ENCODE assay signal across 12 cellular contexts in genomic region chr3:120244834-120245225, GRCh38. TPM values are rescaled to one million over a fixed set of nuclear protein-coding genes. Genes with fewer than 3 reads are reported as not detected.
DNase-seq lines count a peak whose midpoint lies in the region; ATAC-seq and TF ChIP-seq lines count a peak whose summit lies in the region.
"Had no signal": no experiment of that assay in that cellular context is flagged by ENCODE, and none has a peak within 500 bp of the region (broad histone marks: within the 10 kb centered on the region; RNA-seq: fewer than 3 reads in every experiment).

No MANE protein-coding gene starts in this region.

- H3K27me3 ChIP-seq in neural progenitor cell, result no peaks in the 10 kb centered on the region

- no peak overlapping the region for H3K9ac ChIP-seq in neural progenitor cell

- no peaks in the 10 kb centered on the region for H4K20me1 ChIP-seq in neural progenitor cell (ENCODE audit: low read depth)

- TF ChIP-seq CTCF in neural progenitor cell (IDR thresholded peaks at IDR 0.05), result no peak

- H3K4me3 ChIP-seq in neural progenitor cell, result no peak overlapping the region
- H3K4me3 ChIP-seq: psoas muscle, SK-N-MC had no signal

- no peaks in the 10 kb centered on the region for H3K36me3 ChIP-seq in neural progenitor cell

- peaks cover 11% of the 10 kb centered on the region for H3F3A ChIP-seq in neural progenitor cell (ENCODE audit: low read depth)

- ATAC-seq in GM18867 (IDR thresholded peaks at IDR 0.05; ENCODE audit: unreplicated experiment) (no peak), HG02678 (IDR thresholded peaks at IDR 0.05; ENCODE audit: unreplicated experiment) (no peak), HG02588 (IDR thresholded peaks at IDR 0.05; ENCODE audit: unreplicated experiment) (no peak)

- no peaks in the 10 kb centered on the region for H3K36me3 Mint-ChIP-seq in neural progenitor cell
- H3K36me3 Mint-ChIP-seq: activated naive CD8-positive, alpha-beta T cell treated with anti-CD3 and anti-CD28 coated beads for 36 hours had no signal

- H3K9me3 Mint-ChIP-seq in neural progenitor cell, result peaks cover 2% of the 10 kb centered on the region
- H3K9me3 Mint-ChIP-seq: activated naive CD8-positive, alpha-beta T cell treated with anti-CD3 and anti-CD28 coated beads for 36 hours had no signal

- peaks cover 15% of the 10 kb centered on the region for H3K4me1 ChIP-seq in neural progenitor cell
- H3K4me1 ChIP-seq: psoas muscle had no signal

- H3K4me3 Mint-ChIP-seq in neural progenitor cell, result no peak overlapping the region
- H3K4me3 Mint-ChIP-seq: activated naive CD8-positive, alpha-beta T cell treated with anti-CD3 and anti-CD28 coated beads for 36 hours had no signal

- H2AFZ ChIP-seq in neural progenitor cell (replicated peaks), result peak overlapping the region; percentile 85

- H3K4me1 Mint-ChIP-seq in neural progenitor cell, result peaks cover 15% of the 10 kb centered on the region
- H3K4me1 Mint-ChIP-seq: activated naive CD8-positive, alpha-beta T cell treated with anti-CD3 and anti-CD28 coated beads for 36 hours had no signal

- peak overlapping the region; percentile 69 for H3K27ac ChIP-seq in neural progenitor cell
- H3K27ac ChIP-seq: psoas muscle, SK-N-MC had no signal

- no peaks in the 10 kb centered on the region for H3K9me3 ChIP-seq in neural progenitor cell (ENCODE audit: low read depth)
- H3K9me3 ChIP-seq: psoas muscle had no signal

- peak overlapping the region; percentile 51 for H3K27ac Mint-ChIP-seq in neural progenitor cell
- H3K27ac Mint-ChIP-seq: activated naive CD8-positive, alpha-beta T cell treated with anti-CD3 and anti-CD28 coated beads for 36 hours had no signal

- peak overlapping the region; percentile 28 for H3K4me2 ChIP-seq in neural progenitor cell

- H3K79me2 ChIP-seq in neural progenitor cell (ENCODE audit: low read depth), result no peaks in the 10 kb centered on the region

- H3K27me3 Mint-ChIP-seq in neural progenitor cell (ENCODE audit: insufficient read depth, low read depth), result peaks cover 2% of the 10 kb centered on the region

- peak; percentile 9 for DNase-seq in HT-29 (ENCODE audit: low spot score)
- peak; percentile 57 for DNase-seq in NCI-H82 (lab: John Stamatoyannopoulos, UW)
- peak; percentile 9 for DNase-seq in fibroblast of peridontal ligament (ENCODE audit: extremely low read depth)
- DNase-seq in neural progenitor cell (ENCODE audit: low spot score), result peak; percentile 48
- no peak for DNase-seq in activated naive CD4-positive, alpha-beta T cell (lab: John Stamatoyannopoulos, UW)
- DNase-seq: psoas muscle had no signal

RNA-seq across cellular contexts. Expression of gene GPR156, which starts 40.2 kb away (rescaled TPM):
- total RNA-seq in HT-29 (2014; rRNA removed; shearing (Covaris generic)), result 0.05 and 0.25 TPM in 2 replicates
- total RNA-seq in neural progenitor cell (ENCODE audit: low replicate concordance), result 1.6 and 2.2 TPM in 2 replicates
- total RNA-seq: lung microvascular endothelial cell had no signal

Comparison
In these comparisons a context has a peak if more than half of its experiments do, and no peak if none do; other contexts are left out.
1. DNase-seq: peak in HT-29 (single experiment), NCI-H82 (single experiment), fibroblast of peridontal ligament (single experiment) and neural progenitor cell (single experiment); none in activated naive CD4-positive, alpha-beta T cell (0 of 4).